Comparison of ENCODE assay signal across 1 cellular context in genomic region chr19:50478901-50479715, GRCh38.
TF ChIP-seq lines count a peak whose summit lies in the region.

No MANE protein-coding gene starts in this region.

TF ChIP-seq in GM23338, 12 proteins besides CTCF, POLR2A, EP300 and RAD21 (continued from another document):
- TF ChIP-seq ZNF462 (CRISPR knock-in tag; IDR thresholded peaks at IDR 0.05) (no peak), ZNF114 (CRISPR knock-in tag; IDR thresholded peaks at IDR 0.05) (no peak), POLR2AphosphoS5 (IDR thresholded peaks at IDR 0.05; ENCODE audit: low read depth) (no peak), REST (IDR thresholded peaks at IDR 0.05; ENCODE audit: unreplicated experiment) (no peak), ETS1 (IDR thresholded peaks at IDR 0.05) (no peak), EZH2 (IDR thresholded peaks at IDR 0.05; ENCODE audit: low read depth, unreplicated experiment) (no peak), STAT1 (IDR thresholded peaks at IDR 0.05; ENCODE audit: unreplicated experiment) (no peak), ZNF331 (CRISPR knock-in tag; IDR thresholded peaks at IDR 0.05; ENCODE audit: low read depth) (no peak)
